ENCODE assay signal across 1 cellular context in genomic region chr1:16077430-16078245, GRCh38.
TF ChIP-seq lines count a peak whose summit lies in the region.

No MANE protein-coding gene starts in this region.

TF ChIP-seq in endothelial cell of umbilical vein, 7 proteins besides CTCF, POLR2A, EP300 and RAD21:
- no peak for TF ChIP-seq MYC (IDR thresholded peaks at IDR 0.05; ENCODE audit: low read depth, low read length)
- TF ChIP-seq EZH2 (IDR thresholded peaks at IDR 0.05; ENCODE audit: borderline replicate concordance, low read depth, low read length, severe bottlenecking) = no peak
- no peak for TF ChIP-seq JUN (IDR thresholded peaks at IDR 0.05; ENCODE audit: borderline replicate concordance, insufficient read depth, insufficient read length, low read depth)
- TF ChIP-seq MAX (IDR thresholded peaks at IDR 0.05; ENCODE audit: insufficient read depth, insufficient read length) = no peak
- no peak for TF ChIP-seq GATA2 (IDR thresholded peaks at IDR 0.05; ENCODE audit: insufficient read depth, insufficient read length, low read depth, low read length)
- TF ChIP-seq FOS (IDR thresholded peaks at IDR 0.05; ENCODE audit: borderline replicate concordance, insufficient read depth, low read length) = no peak
- no peak for TF ChIP-seq POLR2AphosphoS5 (IDR thresholded peaks at IDR 0.05; ENCODE audit: insufficient read depth, low read depth, low read length)
TF ChIP-seq in endothelial cell of umbilical vein: peak in this region for 0.
